Comparison of ENCODE assay signal across 1 cellular context in genomic region chr3:187264946-187265345, GRCh38.
TF ChIP-seq lines count a peak whose summit lies in the region.

No MANE protein-coding gene starts in this region.

TF ChIP-seq in endothelial cell of umbilical vein, 7 proteins besides CTCF, POLR2A, EP300 and RAD21:
- TF ChIP-seq FOS (IDR thresholded peaks at IDR 0.05; ENCODE audit: borderline replicate concordance, insufficient read depth, low read length) (no peak), JUN (IDR thresholded peaks at IDR 0.05; ENCODE audit: borderline replicate concordance, insufficient read depth, insufficient read length, low read depth) (no peak), EZH2 (IDR thresholded peaks at IDR 0.05; ENCODE audit: borderline replicate concordance, low read depth, low read length, severe bottlenecking) (no peak), MYC (IDR thresholded peaks at IDR 0.05; ENCODE audit: low read depth, low read length) (no peak), MAX (IDR thresholded peaks at IDR 0.05; ENCODE audit: insufficient read depth, insufficient read length) (no peak)
